1 cellular context compared by ENCODE assay signal in the genomic region with DNA sequence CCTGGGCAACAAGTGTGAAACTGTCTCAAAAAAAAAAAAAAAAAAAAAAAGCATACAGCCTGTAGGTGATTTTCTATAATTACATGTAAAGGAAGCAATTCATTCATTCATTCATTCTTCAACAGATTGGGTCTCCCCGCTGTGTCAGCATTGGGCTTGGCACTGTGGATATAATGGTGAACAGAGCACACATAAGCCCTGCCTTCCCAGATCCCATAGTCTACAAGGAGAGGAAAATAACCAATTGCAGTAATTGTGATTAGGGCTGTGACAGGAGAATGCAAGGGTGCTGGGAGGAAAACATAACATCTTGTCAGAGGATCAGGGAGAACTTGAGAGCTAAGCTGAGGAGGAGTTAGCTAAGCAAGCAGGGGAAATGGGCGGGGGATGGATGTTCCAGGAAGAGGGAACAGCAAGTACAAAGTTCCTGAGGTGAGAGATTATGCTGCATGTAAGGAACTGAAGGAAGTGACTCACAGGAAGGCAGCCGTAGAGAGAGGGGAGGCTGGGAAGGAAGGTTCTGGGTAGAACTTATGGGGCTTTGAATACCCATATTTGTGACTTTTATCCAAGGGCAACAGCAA.
TF ChIP-seq lines count a peak whose summit lies in the region.

No MANE protein-coding gene starts in this region.

TF ChIP-seq in K562, 482 proteins besides CTCF, POLR2A, EP300 and RAD21 (continued from another document):
- TF ChIP-seq, protein P1, sequence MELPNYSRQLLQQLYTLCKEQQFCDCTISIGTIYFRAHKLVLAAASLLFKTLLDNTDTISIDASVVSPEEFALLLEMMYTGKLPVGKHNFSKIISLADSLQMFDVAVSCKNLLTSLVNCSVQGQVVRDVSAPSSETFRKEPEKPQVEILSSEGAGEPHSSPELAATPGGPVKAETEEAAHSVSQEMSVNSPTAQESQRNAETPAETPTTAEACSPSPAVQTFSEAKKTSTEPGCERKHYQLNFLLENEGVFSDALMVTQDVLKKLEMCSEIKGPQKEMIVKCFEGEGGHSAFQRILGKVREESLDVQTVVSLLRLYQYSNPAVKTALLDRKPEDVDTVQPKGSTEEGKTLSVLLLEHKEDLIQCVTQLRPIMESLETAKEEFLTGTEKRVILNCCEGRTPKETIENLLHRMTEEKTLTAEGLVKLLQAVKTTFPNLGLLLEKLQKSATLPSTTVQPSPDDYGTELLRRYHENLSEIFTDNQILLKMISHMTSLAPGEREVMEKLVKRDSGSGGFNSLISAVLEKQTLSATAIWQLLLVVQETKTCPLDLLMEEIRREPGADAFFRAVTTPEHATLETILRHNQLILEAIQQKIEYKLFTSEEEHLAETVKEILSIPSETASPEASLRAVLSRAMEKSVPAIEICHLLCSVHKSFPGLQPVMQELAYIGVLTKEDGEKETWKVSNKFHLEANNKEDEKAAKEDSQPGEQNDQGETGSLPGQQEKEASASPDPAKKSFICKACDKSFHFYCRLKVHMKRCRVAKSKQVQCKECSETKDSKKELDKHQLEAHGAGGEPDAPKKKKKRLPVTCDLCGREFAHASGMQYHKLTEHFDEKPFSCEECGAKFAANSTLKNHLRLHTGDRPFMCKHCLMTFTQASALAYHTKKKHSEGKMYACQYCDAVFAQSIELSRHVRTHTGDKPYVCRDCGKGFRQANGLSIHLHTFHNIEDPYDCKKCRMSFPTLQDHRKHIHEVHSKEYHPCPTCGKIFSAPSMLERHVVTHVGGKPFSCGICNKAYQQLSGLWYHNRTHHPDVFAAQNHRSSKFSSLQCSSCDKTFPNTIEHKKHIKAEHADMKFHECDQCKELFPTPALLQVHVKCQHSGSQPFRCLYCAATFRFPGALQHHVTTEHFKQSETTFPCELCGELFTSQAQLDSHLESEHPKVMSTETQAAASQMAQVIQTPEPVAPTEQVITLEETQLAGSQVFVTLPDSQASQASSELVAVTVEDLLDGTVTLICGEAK (IDR thresholded peaks at IDR 0.05) = peak; percentile 56; the same call in 1 of the 2 replicates
- TF ChIP-seq, protein P1 (CRISPR knock-in tag; IDR thresholded peaks at IDR 0.05) = no peak
- 0 out of 2 replicates have a peak, but pooled peaks have one; percentile 32 for TF ChIP-seq GATAD2A (IDR thresholded peaks at IDR 0.05)
- TF ChIP-seq MBD2 (IDR thresholded peaks at IDR 0.05; ENCODE audit: borderline replicate concordance, low read depth) = peak; percentile 20; the same call in 1 of the 2 replicates
- TF ChIP-seq CREM (IDR thresholded peaks at IDR 0.05; ENCODE audit: low read depth) = 0 out of 2 replicates have a peak, but pooled peaks have one; percentile 32
- peak; percentile 78 for TF ChIP-seq JUND (IDR thresholded peaks at IDR 0.05; ENCODE audit: borderline replicate concordance, low read depth, low read length)
- TF ChIP-seq JUND (tag; IDR thresholded peaks at IDR 0.05; ENCODE audit: borderline replicate concordance, low read depth, low read length) = peak; percentile 74; the same call in 1 of the 3 replicates
- peak; percentile 37; the same call in 1 of the 2 replicates for TF ChIP-seq EP400 (IDR thresholded peaks at IDR 0.05)
- TF ChIP-seq ETV6 (IDR thresholded peaks at IDR 0.05; ENCODE audit: borderline replicate concordance in 1 of 2, low read depth in 2 of 2, low read length in 1 of 2) = peak in 1 of 2 experiments; percentile 60; a peak in 1 of 4 replicates
- TF ChIP-seq ETV6 (CRISPR knock-in tag; IDR thresholded peaks at IDR 0.05; ENCODE audit: borderline replicate concordance) = no peak
- TF ChIP-seq, protein P2, sequence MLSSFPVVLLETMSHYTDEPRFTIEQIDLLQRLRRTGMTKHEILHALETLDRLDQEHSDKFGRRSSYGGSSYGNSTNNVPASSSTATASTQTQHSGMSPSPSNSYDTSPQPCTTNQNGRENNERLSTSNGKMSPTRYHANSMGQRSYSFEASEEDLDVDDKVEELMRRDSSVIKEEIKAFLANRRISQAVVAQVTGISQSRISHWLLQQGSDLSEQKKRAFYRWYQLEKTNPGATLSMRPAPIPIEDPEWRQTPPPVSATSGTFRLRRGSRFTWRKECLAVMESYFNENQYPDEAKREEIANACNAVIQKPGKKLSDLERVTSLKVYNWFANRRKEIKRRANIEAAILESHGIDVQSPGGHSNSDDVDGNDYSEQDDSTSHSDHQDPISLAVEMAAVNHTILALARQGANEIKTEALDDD (IDR thresholded peaks at IDR 0.05) = no peak
- TF ChIP-seq, protein P3, sequence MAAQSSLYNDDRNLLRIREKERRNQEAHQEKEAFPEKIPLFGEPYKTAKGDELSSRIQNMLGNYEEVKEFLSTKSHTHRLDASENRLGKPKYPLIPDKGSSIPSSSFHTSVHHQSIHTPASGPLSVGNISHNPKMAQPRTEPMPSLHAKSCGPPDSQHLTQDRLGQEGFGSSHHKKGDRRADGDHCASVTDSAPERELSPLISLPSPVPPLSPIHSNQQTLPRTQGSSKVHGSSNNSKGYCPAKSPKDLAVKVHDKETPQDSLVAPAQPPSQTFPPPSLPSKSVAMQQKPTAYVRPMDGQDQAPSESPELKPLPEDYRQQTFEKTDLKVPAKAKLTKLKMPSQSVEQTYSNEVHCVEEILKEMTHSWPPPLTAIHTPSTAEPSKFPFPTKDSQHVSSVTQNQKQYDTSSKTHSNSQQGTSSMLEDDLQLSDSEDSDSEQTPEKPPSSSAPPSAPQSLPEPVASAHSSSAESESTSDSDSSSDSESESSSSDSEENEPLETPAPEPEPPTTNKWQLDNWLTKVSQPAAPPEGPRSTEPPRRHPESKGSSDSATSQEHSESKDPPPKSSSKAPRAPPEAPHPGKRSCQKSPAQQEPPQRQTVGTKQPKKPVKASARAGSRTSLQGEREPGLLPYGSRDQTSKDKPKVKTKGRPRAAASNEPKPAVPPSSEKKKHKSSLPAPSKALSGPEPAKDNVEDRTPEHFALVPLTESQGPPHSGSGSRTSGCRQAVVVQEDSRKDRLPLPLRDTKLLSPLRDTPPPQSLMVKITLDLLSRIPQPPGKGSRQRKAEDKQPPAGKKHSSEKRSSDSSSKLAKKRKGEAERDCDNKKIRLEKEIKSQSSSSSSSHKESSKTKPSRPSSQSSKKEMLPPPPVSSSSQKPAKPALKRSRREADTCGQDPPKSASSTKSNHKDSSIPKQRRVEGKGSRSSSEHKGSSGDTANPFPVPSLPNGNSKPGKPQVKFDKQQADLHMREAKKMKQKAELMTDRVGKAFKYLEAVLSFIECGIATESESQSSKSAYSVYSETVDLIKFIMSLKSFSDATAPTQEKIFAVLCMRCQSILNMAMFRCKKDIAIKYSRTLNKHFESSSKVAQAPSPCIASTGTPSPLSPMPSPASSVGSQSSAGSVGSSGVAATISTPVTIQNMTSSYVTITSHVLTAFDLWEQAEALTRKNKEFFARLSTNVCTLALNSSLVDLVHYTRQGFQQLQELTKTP (IDR thresholded peaks at IDR 0.05; ENCODE audit: low read depth in 1 of 2, partially characterized antibody in 2 of 2) = peak in 1 of 2 experiments; percentile 32
- TF ChIP-seq LARP7 (IDR thresholded peaks at IDR 0.05) = no peak
- TF ChIP-seq NFE2 (IDR thresholded peaks at IDR 0.05; ENCODE audit: low read depth) = 0 out of 2 replicates have a peak, but pooled peaks have one; percentile 12
- peak; percentile 56; the same call in 1 of the 2 replicates for TF ChIP-seq DPF2 (IDR thresholded peaks at IDR 0.05)
- TF ChIP-seq GABPA (tag; conservative IDR thresholded peaks at IDR 0.05; ENCODE audit: low read depth) = peak; percentile 54
- TF ChIP-seq ETV5 (CRISPR knock-in tag; IDR thresholded peaks at IDR 0.05; ENCODE audit: low read depth) = peak; percentile 78
- peak in 1 of 2 experiments; percentile 48; a peak in 1 of 4 replicates for TF ChIP-seq HDAC1 (IDR thresholded peaks at IDR 0.05)
- peak; percentile 85 for TF ChIP-seq FOSL1 (tag; conservative IDR thresholded peaks at IDR 0.05)
- 0 out of 4 replicates have a peak, but pooled peaks of 1 of the 2 experiments have one; percentile 15 for TF ChIP-seq TBL1XR1 (IDR thresholded peaks at IDR 0.05; ENCODE audit: low read length in 2 of 2)
- TF ChIP-seq NFXL1 (CRISPR knock-in tag; IDR thresholded peaks at IDR 0.05) = no peak
